ENCODE assay signal across 12 cellular contexts in genomic region chr11:553949-554398, GRCh38. TPM values are rescaled to one million over a fixed set of nuclear protein-coding genes. Genes with fewer than 3 reads are reported as not detected.
DNase-seq lines count a peak whose midpoint lies in the region; ATAC-seq, FAIRE-seq and TF ChIP-seq lines count a peak whose summit lies in the region.
"Had no signal": no experiment of that assay in that cellular context is flagged by ENCODE, and none has a peak within 500 bp of the region (broad histone marks: within the 10 kb centered on the region; RNA-seq: fewer than 3 reads in every experiment).

No MANE protein-coding gene starts in this region.

- in situ Hi-C loops in HepG2 (cut with HindIII; ENCODE audit: extremely low pct_ligation_motif_present, low pct_unique_long_range_greater_than_20kb), result loop anchor here (10.0 kb wide), 1 partner anchor 71 kb away; the partner anchor contains the start of genes CDHR5 and SCT

- H3K4me3 ChIP-seq in HepG2 (replicated peaks in 1 of 3; ENCODE audit: insufficient read depth in 1 of 3, low read depth in 2 of 3, low read length in 3 of 3) (peak overlapping the region in 2 of 3 experiments; percentile 47 to 71; a peak in 3 of 6 replicates), right lobe of liver (no peak overlapping the region)

- TF ChIP-seq POLR2A in HepG2 (IDR thresholded peaks at IDR 0.05; ENCODE audit: insufficient read depth in 1 of 2, low read depth in 2 of 2, low read length in 2 of 2), result no peak
- TF ChIP-seq POLR2A in right lobe of liver (IDR thresholded peaks at IDR 0.05), result no peak

- H2AFZ ChIP-seq in HepG2 (ENCODE audit: low read length), result no peak overlapping the region

- H3K4me2 ChIP-seq in HepG2 (ENCODE audit: low read depth, low read length), result peak overlapping the region; percentile 86

- H3K9me3 ChIP-seq in HepG2 (ENCODE audit: low read length) (no peaks in the 10 kb centered on the region), right lobe of liver (no peaks in the 10 kb centered on the region)
- H3K9me3 ChIP-seq: ascending aorta had no signal

- intact Hi-C loops in HepG2 (cut with micrococcal nuclease; ENCODE audit: unreplicated experiment), result loop anchor here (10.0 kb wide), 1 partner anchor 61 kb away; the partner anchor contains the start of gene IRF7
- intact Hi-C loops in right lobe of liver (cut with DNase I), result loop anchor here in 1 of 2 donors (10.0 kb wide), 1 partner anchor 201 kb away; no protein-coding TSS in a partner anchor

- no peak for FAIRE-seq in HepG2 (lab: Jason Lieb, UNC)
- FAIRE-seq: frontal cortex had no signal

- no peak for DNase-seq in HepG2 (ENCODE audit: low spot score)
- DNase-seq in right lobe of liver, result no peak
- DNase-seq in amniotic stem cell (lab: John Stamatoyannopoulos, UW), result no peak
- no peak for DNase-seq in OCI-M1 (lab: John Stamatoyannopoulos, UW)
- DNase-seq: ACHN, activated gamma-delta T cell treated with Interleukin-2 at 50 U/mL for 16 hours, naive B cell, NCI-H1694, NCI-H524, RPMI8226 had no signal

- H4K20me1 ChIP-seq in HepG2 (ENCODE audit: insufficient read depth, low read length), result no peaks in the 10 kb centered on the region

- H3K27ac ChIP-seq in HepG2 (ENCODE audit: extremely low read length, insufficient read depth, low read length) (no peak overlapping the region), right lobe of liver (no peak overlapping the region)
- H3K27ac ChIP-seq: ascending aorta had no signal

- H3K9ac ChIP-seq in HepG2 (ENCODE audit: insufficient read depth, low read depth, low read length), result peak overlapping the region; percentile 17; the same call in 1 of the 2 replicates

- CTCF ChIA-PET in HepG2 (lab: Yijun Ruan, JAX; ENCODE audit: low intra/inter-chr PET ratio, low total read pairs), result no interaction called here

- no TSS peak for BruUV-seq in HepG2 (replicated peaks; lab: Mats Ljungman, UMichigan)

- TF ChIP-seq CTCF in HepG2 (CRISPR knock-in tag; IDR thresholded peaks at IDR 0.05) (no peak), right lobe of liver (IDR thresholded peaks at IDR 0.05) (no peak)

- TF ChIP-seq EP300 in HepG2 (IDR thresholded peaks at IDR 0.05; ENCODE audit: low read depth in 2 of 2, low read length in 2 of 2) (no peak), HepG2 (CRISPR knock-in tag; IDR thresholded peaks at IDR 0.05; ENCODE audit: borderline replicate concordance) (no peak)

- H3K4me1 ChIP-seq in HepG2 (ENCODE audit: insufficient read depth, low read length) (peaks cover 71% of the 10 kb centered on the region), right lobe of liver (peaks cover 0 to 10% (median 0%) of the 10 kb centered on the region in 4 donors)

- TF ChIP-seq RAD21 in HepG2 (CRISPR knock-in tag; IDR thresholded peaks at IDR 0.05), result no peak

- H3K36me3 ChIP-seq in HepG2 (replicated peaks in 1 of 2; ENCODE audit: control insufficient read depth in 1 of 2, insufficient read depth in 2 of 2, low read length in 2 of 2) (no peaks in the 10 kb centered on the region), right lobe of liver (no peaks in the 10 kb centered on the region)
- H3K36me3 ChIP-seq: ascending aorta had no signal

- H3K79me2 ChIP-seq in HepG2 (ENCODE audit: insufficient read depth, low read length), result no peaks in the 10 kb centered on the region

- WGBS in HepG2 (ENCODE audit: low lambda C conversion rate), result 5% methylated on average over 5 of the region's 14 CpGs
- WGBS in right lobe of liver (ENCODE audit: insufficient coverage, low coverage, low lambda C conversion rate, missing lambda C conversion rate), result 58% methylated on average over 5 of the region's 14 CpGs

- POLR2A ChIA-PET in HepG2 (lab: Yijun Ruan, JAX), result interaction anchor here (0.6 to 1.4 kb wide), 7 partner anchors 9 to 101 kb away, joined by 3 to 5 read pairs (median 4); partner anchors contain the start of gene HRAS

- peak; percentile 15 for ATAC-seq in HepG2
- ATAC-seq in right lobe of liver, result no peak

- H3K27me3 ChIP-seq in HepG2 (ENCODE audit: control insufficient read depth in 1 of 2, insufficient read depth in 2 of 2, low read length in 2 of 2) (peaks cover 11 to 23% of the 10 kb centered on the region in 2 experiments; a peak in 4 of 5 replicates), right lobe of liver (no peaks in the 10 kb centered on the region)

RNA-seq across cellular contexts. Expression of gene LMNTD2, which starts 6.6 kb away (rescaled TPM):
- total RNA-seq in HepG2 (2016; rRNA removed; fragmentation: Illumina TruSeq; extraction: Trizol), result 0.25 and 1.1 TPM in 2 replicates
- 0.40 and 0.44 TPM in 2 replicates for total RNA-seq in HepG2 (2016; cell fraction: cytosol; rRNA removed; fragmentation: Illumina TruSeq; extraction: Trizol; ENCODE audit: low read depth)
- total RNA-seq in HepG2 (2016; cell fraction: insoluble cytoplasmic fraction; rRNA removed; fragmentation: Illumina TruSeq; extraction: Trizol), result 0.45 and 1.1 TPM in 2 replicates
- 0.79 and 1.3 TPM in 2 replicates for total RNA-seq in HepG2 (2016; cell fraction: membrane; rRNA removed; fragmentation: Illumina TruSeq; extraction: Trizol)
- 1.3 and 1.7 TPM in 2 replicates for total RNA-seq in HepG2 (2016; cell fraction: nucleus; rRNA removed; fragmentation: Illumina TruSeq; extraction: Trizol)
- 3.1 and 3.6 TPM in 2 replicates for polyA plus RNA-seq in HepG2 (2011; rRNA removed)
- 1.1 and 2.2 TPM in 2 replicates for polyA plus RNA-seq in HepG2 (2011; cell fraction: cytosol; rRNA removed)
- polyA plus RNA-seq in HepG2 (2011; cell fraction: nucleus; rRNA removed), result 50.0 and 60.4 TPM in 2 replicates
- 1.3 and 1.4 TPM in 2 replicates for polyA plus RNA-seq in HepG2 (2012)
- polyA plus RNA-seq in HepG2 (2016; cell fraction: cytosol; fragmentation: Illumina TruSeq; extraction: Trizol; ENCODE audit: low read depth), result 0.53 and 0.78 TPM in 2 replicates
- polyA plus RNA-seq in HepG2 (2016; cell fraction: insoluble cytoplasmic fraction; fragmentation: Illumina TruSeq; extraction: Trizol; ENCODE audit: low read depth), result 0.42 and 0.68 TPM in 2 replicates
- 0.96 and 1.2 TPM in 2 replicates for polyA plus RNA-seq in HepG2 (2016; cell fraction: membrane; fragmentation: Illumina TruSeq; extraction: Trizol; ENCODE audit: low read depth)
- polyA plus RNA-seq in HepG2 (2016; cell fraction: nucleus; fragmentation: Illumina TruSeq; extraction: Trizol; ENCODE audit: insufficient read depth, low read depth), result 3.7 and 5.0 TPM in 2 replicates
- polyA minus RNA-seq in HepG2 (2011; rRNA and poly(A)+ RNA removed; ENCODE audit: low replicate concordance), result 0.51 and 0.96 TPM in 2 replicates
- 0.88 and 1.4 TPM in 2 replicates for polyA minus RNA-seq in HepG2 (2011; cell fraction: cytosol; rRNA and poly(A)+ RNA removed)
- polyA minus RNA-seq in HepG2 (2011; cell fraction: nucleus; rRNA and poly(A)+ RNA removed), result 2.6 and 3.1 TPM in 2 replicates
- total RNA-seq in right lobe of liver, result 10 to 100 TPM in 1 of 6 experiments, 1 to 10 TPM in 5; 4.7 to 14.7 (median 7.9) TPM
- total RNA-seq: frontal cortex had no signal

RNA-seq across cellular contexts. Expression of gene RASSF7, which starts 6.8 kb away (rescaled TPM):
- total RNA-seq in HepG2 (2016; rRNA removed; fragmentation: Illumina TruSeq; extraction: Trizol) (13.1 and 20.2 TPM in 2 replicates), right lobe of liver (10 to 100 TPM; 20.5 to 61.1 (median 39.5) TPM)
- total RNA-seq in HepG2 (2016; cell fraction: cytosol; rRNA removed; fragmentation: Illumina TruSeq; extraction: Trizol; ENCODE audit: low read depth), result 5.4 and 5.7 TPM in 2 replicates
- total RNA-seq in HepG2 (2016; cell fraction: insoluble cytoplasmic fraction; rRNA removed; fragmentation: Illumina TruSeq; extraction: Trizol), result 13.3 and 19.7 TPM in 2 replicates
- total RNA-seq in HepG2 (2016; cell fraction: membrane; rRNA removed; fragmentation: Illumina TruSeq; extraction: Trizol), result 10.8 and 11.9 TPM in 2 replicates
- 16.7 and 17.2 TPM in 2 replicates for total RNA-seq in HepG2 (2016; cell fraction: nucleus; rRNA removed; fragmentation: Illumina TruSeq; extraction: Trizol)
- 28.6 and 36.4 TPM in 2 replicates for polyA plus RNA-seq in HepG2 (2011; rRNA removed)
- 22.3 and 49.0 TPM in 2 replicates for polyA plus RNA-seq in HepG2 (2011; cell fraction: cytosol; rRNA removed)
- polyA plus RNA-seq in HepG2 (2011; cell fraction: nucleus; rRNA removed), result 139 and 165 TPM in 2 replicates
- 8.9 and 12.6 TPM in 2 replicates for polyA plus RNA-seq in HepG2 (2012)
- 4.7 and 6.0 TPM in 2 replicates for polyA plus RNA-seq in HepG2 (2016; cell fraction: cytosol; fragmentation: Illumina TruSeq; extraction: Trizol; ENCODE audit: low read depth)
- 12.3 and 15.9 TPM in 2 replicates for polyA plus RNA-seq in HepG2 (2016; cell fraction: insoluble cytoplasmic fraction; fragmentation: Illumina TruSeq; extraction: Trizol; ENCODE audit: low read depth)
- 5.9 and 7.2 TPM in 2 replicates for polyA plus RNA-seq in HepG2 (2016; cell fraction: membrane; fragmentation: Illumina TruSeq; extraction: Trizol; ENCODE audit: low read depth)
- polyA plus RNA-seq in HepG2 (2016; cell fraction: nucleus; fragmentation: Illumina TruSeq; extraction: Trizol; ENCODE audit: insufficient read depth, low read depth), result 32.6 and 40.7 TPM in 2 replicates
- 6.7 and 39.4 TPM in 2 replicates for polyA minus RNA-seq in HepG2 (2011; rRNA and poly(A)+ RNA removed; ENCODE audit: low replicate concordance)
- polyA minus RNA-seq in HepG2 (2011; cell fraction: cytosol; rRNA and poly(A)+ RNA removed), result 10.4 and 10.9 TPM in 2 replicates
- polyA minus RNA-seq in HepG2 (2011; cell fraction: nucleus; rRNA and poly(A)+ RNA removed), result 15.2 and 17.9 TPM in 2 replicates

RNA-seq across cellular contexts. Expression of gene LRRC56, which starts 16.6 kb away (rescaled TPM):
- total RNA-seq in HepG2 (2016; rRNA removed; fragmentation: Illumina TruSeq; extraction: Trizol) (0.08 and 0.11 TPM in 2 replicates), right lobe of liver (1 to 10 TPM in 1 of 6 experiments, under 1 TPM in 4, not detected in 1; 0.12 to 1.1 (median 0.71) TPM)
- 0.10 TPM in 1 of 2 replicates, not detected in the other for total RNA-seq in HepG2 (2016; cell fraction: cytosol; rRNA removed; fragmentation: Illumina TruSeq; extraction: Trizol; ENCODE audit: low read depth)
- 0.09 TPM in 2 replicates for total RNA-seq in HepG2 (2016; cell fraction: insoluble cytoplasmic fraction; rRNA removed; fragmentation: Illumina TruSeq; extraction: Trizol)
- 0.06 and 0.07 TPM in 2 replicates for total RNA-seq in HepG2 (2016; cell fraction: membrane; rRNA removed; fragmentation: Illumina TruSeq; extraction: Trizol)
- not detected in 2 replicates for total RNA-seq in HepG2 (2016; cell fraction: nucleus; rRNA removed; fragmentation: Illumina TruSeq; extraction: Trizol)
- polyA plus RNA-seq in HepG2 (2011; rRNA removed), result 0.29 and 0.46 TPM in 2 replicates
- polyA plus RNA-seq in HepG2 (2011; cell fraction: cytosol; rRNA removed), result 0.21 and 0.22 TPM in 2 replicates
- 3.4 and 3.8 TPM in 2 replicates for polyA plus RNA-seq in HepG2 (2011; cell fraction: nucleus; rRNA removed)
- 0.34 and 0.59 TPM in 2 replicates for polyA plus RNA-seq in HepG2 (2012)
- polyA plus RNA-seq in HepG2 (2016; cell fraction: cytosol; fragmentation: Illumina TruSeq; extraction: Trizol; ENCODE audit: low read depth), result 0.05 TPM in 1 of 2 replicates, not detected in the other
- polyA plus RNA-seq in HepG2 (2016; cell fraction: insoluble cytoplasmic fraction; fragmentation: Illumina TruSeq; extraction: Trizol; ENCODE audit: low read depth), result 0.19 TPM in 1 of 2 replicates, not detected in the other
- 0.10 TPM in 1 of 2 replicates, not detected in the other for polyA plus RNA-seq in HepG2 (2016; cell fraction: membrane; fragmentation: Illumina TruSeq; extraction: Trizol; ENCODE audit: low read depth)
- polyA plus RNA-seq in HepG2 (2016; cell fraction: nucleus; fragmentation: Illumina TruSeq; extraction: Trizol; ENCODE audit: insufficient read depth, low read depth), result 0.37 and 0.44 TPM in 2 replicates
- polyA minus RNA-seq in HepG2 (2011; rRNA and poly(A)+ RNA removed; ENCODE audit: low replicate concordance), result 0.20 and 0.56 TPM in 2 replicates
- 0.30 TPM in 1 of 2 replicates, not detected in the other for polyA minus RNA-seq in HepG2 (2011; cell fraction: cytosol; rRNA and poly(A)+ RNA removed)
- polyA minus RNA-seq in HepG2 (2011; cell fraction: nucleus; rRNA and poly(A)+ RNA removed), result 0.37 and 0.64 TPM in 2 replicates
- total RNA-seq: ascending aorta had no signal

RNA-seq across cellular contexts. Expression of gene HRAS, which starts 18.6 kb away (rescaled TPM):
- total RNA-seq in HepG2 (2016; rRNA removed; fragmentation: Illumina TruSeq; extraction: Trizol) (47.5 and 50.0 TPM in 2 replicates), right lobe of liver (10 to 100 TPM in 5 of 6 experiments, 1 to 10 TPM in 1; 7.6 to 20.9 (median 14.8) TPM)
- 97.1 and 126 TPM in 2 replicates for total RNA-seq in HepG2 (2016; cell fraction: cytosol; rRNA removed; fragmentation: Illumina TruSeq; extraction: Trizol; ENCODE audit: low read depth)
- 35.7 and 53.4 TPM in 2 replicates for total RNA-seq in HepG2 (2016; cell fraction: insoluble cytoplasmic fraction; rRNA removed; fragmentation: Illumina TruSeq; extraction: Trizol)
- total RNA-seq in HepG2 (2016; cell fraction: membrane; rRNA removed; fragmentation: Illumina TruSeq; extraction: Trizol), result 106 and 128 TPM in 2 replicates
- total RNA-seq in HepG2 (2016; cell fraction: nucleus; rRNA removed; fragmentation: Illumina TruSeq; extraction: Trizol), result 23.1 and 23.7 TPM in 2 replicates
- polyA plus RNA-seq in HepG2 (2011; rRNA removed), result 32.9 TPM in 2 replicates
- 29.5 and 42.1 TPM in 2 replicates for polyA plus RNA-seq in HepG2 (2011; cell fraction: cytosol; rRNA removed)
- polyA plus RNA-seq in HepG2 (2011; cell fraction: nucleus; rRNA removed), result 62.4 and 65.1 TPM in 2 replicates
- polyA plus RNA-seq in HepG2 (2012), result 15.4 and 32.7 TPM in 2 replicates
- polyA plus RNA-seq in HepG2 (2016; cell fraction: cytosol; fragmentation: Illumina TruSeq; extraction: Trizol; ENCODE audit: low read depth), result 120 and 151 TPM in 2 replicates
- 33.8 and 38.7 TPM in 2 replicates for polyA plus RNA-seq in HepG2 (2016; cell fraction: insoluble cytoplasmic fraction; fragmentation: Illumina TruSeq; extraction: Trizol; ENCODE audit: low read depth)
- polyA plus RNA-seq in HepG2 (2016; cell fraction: membrane; fragmentation: Illumina TruSeq; extraction: Trizol; ENCODE audit: low read depth), result 96.2 and 121 TPM in 2 replicates
- 47.3 and 47.4 TPM in 2 replicates for polyA plus RNA-seq in HepG2 (2016; cell fraction: nucleus; fragmentation: Illumina TruSeq; extraction: Trizol; ENCODE audit: insufficient read depth, low read depth)
- 29.8 and 71.6 TPM in 2 replicates for polyA minus RNA-seq in HepG2 (2011; rRNA and poly(A)+ RNA removed; ENCODE audit: low replicate concordance)
- 8.5 and 9.0 TPM in 2 replicates for polyA minus RNA-seq in HepG2 (2011; cell fraction: cytosol; rRNA and poly(A)+ RNA removed)
- polyA minus RNA-seq in HepG2 (2011; cell fraction: nucleus; rRNA and poly(A)+ RNA removed), result 5.8 and 11.4 TPM in 2 replicates

RNA-seq across cellular contexts. Expression of gene PHRF1, which starts 22.3 kb away (rescaled TPM):
- total RNA-seq in HepG2 (2016; rRNA removed; fragmentation: Illumina TruSeq; extraction: Trizol), result 13.7 and 16.7 TPM in 2 replicates
- 7.4 and 7.9 TPM in 2 replicates for total RNA-seq in HepG2 (2016; cell fraction: cytosol; rRNA removed; fragmentation: Illumina TruSeq; extraction: Trizol; ENCODE audit: low read depth)
- total RNA-seq in HepG2 (2016; cell fraction: insoluble cytoplasmic fraction; rRNA removed; fragmentation: Illumina TruSeq; extraction: Trizol), result 10.7 and 17.0 TPM in 2 replicates
- total RNA-seq in HepG2 (2016; cell fraction: membrane; rRNA removed; fragmentation: Illumina TruSeq; extraction: Trizol), result 5.1 and 6.1 TPM in 2 replicates
- total RNA-seq in HepG2 (2016; cell fraction: nucleus; rRNA removed; fragmentation: Illumina TruSeq; extraction: Trizol), result 10.8 and 14.2 TPM in 2 replicates
- polyA plus RNA-seq in HepG2 (2011; rRNA removed), result 8.2 and 11.2 TPM in 2 replicates
- 4.8 and 7.0 TPM in 2 replicates for polyA plus RNA-seq in HepG2 (2011; cell fraction: cytosol; rRNA removed)
- polyA plus RNA-seq in HepG2 (2011; cell fraction: nucleus; rRNA removed), result 30.1 and 30.7 TPM in 2 replicates
- polyA plus RNA-seq in HepG2 (2012), result 7.4 and 8.1 TPM in 2 replicates
- polyA plus RNA-seq in HepG2 (2016; cell fraction: cytosol; fragmentation: Illumina TruSeq; extraction: Trizol; ENCODE audit: low read depth), result 1.6 and 1.8 TPM in 2 replicates
- 10.7 and 13.7 TPM in 2 replicates for polyA plus RNA-seq in HepG2 (2016; cell fraction: insoluble cytoplasmic fraction; fragmentation: Illumina TruSeq; extraction: Trizol; ENCODE audit: low read depth)
- polyA plus RNA-seq in HepG2 (2016; cell fraction: membrane; fragmentation: Illumina TruSeq; extraction: Trizol; ENCODE audit: low read depth), result 2.1 and 2.5 TPM in 2 replicates
- 25.7 and 27.7 TPM in 2 replicates for polyA plus RNA-seq in HepG2 (2016; cell fraction: nucleus; fragmentation: Illumina TruSeq; extraction: Trizol; ENCODE audit: insufficient read depth, low read depth)
- 13.6 and 18.7 TPM in 2 replicates for polyA minus RNA-seq in HepG2 (2011; rRNA and poly(A)+ RNA removed; ENCODE audit: low replicate concordance)
- polyA minus RNA-seq in HepG2 (2011; cell fraction: cytosol; rRNA and poly(A)+ RNA removed), result 7.8 and 7.9 TPM in 2 replicates
- polyA minus RNA-seq in HepG2 (2011; cell fraction: nucleus; rRNA and poly(A)+ RNA removed), result 17.4 and 19.9 TPM in 2 replicates
- total RNA-seq in right lobe of liver, result 10 to 100 TPM; 15.4 to 21.9 (median 20.3) TPM

Comparison
In these comparisons a context has a peak if more than half of its experiments do, and no peak if none do; other contexts are left out.
1. H3K4me3 ChIP-seq: peak in HepG2 (2 of 3); none in right lobe of liver (0 of 3).